23 cellular contexts compared by ENCODE assay signal in genomic region chr21:38363684-38364083, GRCh38.
"Had no signal": no experiment of that assay in that cellular context is flagged by ENCODE, and none has a peak within 500 bp of the region (broad histone marks: within the 10 kb centered on the region; RNA-seq: fewer than 3 reads in every experiment).

No MANE protein-coding gene starts in this region.

- H3K4me3 ChIP-seq: body of pancreas, breast epithelium, SJCRH30, SK-N-MC had no signal

- H3K27me3 ChIP-seq: body of pancreas, breast epithelium, SJCRH30 had no signal

- H3K27ac ChIP-seq: body of pancreas, breast epithelium, SJCRH30, SK-N-MC had no signal

- DNase-seq: activated CD4-positive, alpha-beta T cell treated with anti-CD3 and anti-CD28 coated beads, Interleukin-2, amount 10 ng/mL, durations not matched to agents 24 days and 14 days; activated CD4-positive, alpha-beta T cell treated with anti-CD3 and anti-CD28 coated beads, Interleukin-2, amount 50 U/mL, for 48 hours; activated CD8-positive, alpha-beta T cell treated with anti-CD3 and anti-CD28 coated beads, Interleukin-2, amount 10 ng/mL, durations not matched to agents 7 days and 5 days; activated gamma-delta T cell; activated naive CD4-positive, alpha-beta T cell treated with Interleukin-2 at 50 U/mL for 16 hours; activated naive CD8-positive, alpha-beta T cell treated with anti-CD3 and anti-CD28 coated beads, Interleukin-2, amount 10 ng/mL, durations not matched to agents 7 days and 5 days; activated T-cell treated with anti-CD3 and anti-CD28 coated beads, Interleukin-2, amount 50 U/mL, for 24 hours; body of pancreas; Karpas-422; KBM-7; NCI-H1048; NCI-H1105 treated with DMSO at 0.1 percent for 48 hours; NCI-H1436; NCI-H187 treated with DMSO at 0.1 percent for 48 hours; NCI-H2081; NCI-H510A; NCI-H526; NCI-H82; NK-92 treated with Interleukin-12 subunit alpha and Interleukin-12 subunit beta, amount 100 ng/mL, for 24 hours; SHP77; SJCRH30 had no signal

- H3K9me3 ChIP-seq: body of pancreas, breast epithelium, SJCRH30 had no signal

- H3K36me3 ChIP-seq: breast epithelium, SJCRH30 had no signal

- H3K4me1 ChIP-seq: body of pancreas, breast epithelium, SJCRH30 had no signal
